16 cellular contexts compared by ENCODE assay signal in the genomic region with DNA sequence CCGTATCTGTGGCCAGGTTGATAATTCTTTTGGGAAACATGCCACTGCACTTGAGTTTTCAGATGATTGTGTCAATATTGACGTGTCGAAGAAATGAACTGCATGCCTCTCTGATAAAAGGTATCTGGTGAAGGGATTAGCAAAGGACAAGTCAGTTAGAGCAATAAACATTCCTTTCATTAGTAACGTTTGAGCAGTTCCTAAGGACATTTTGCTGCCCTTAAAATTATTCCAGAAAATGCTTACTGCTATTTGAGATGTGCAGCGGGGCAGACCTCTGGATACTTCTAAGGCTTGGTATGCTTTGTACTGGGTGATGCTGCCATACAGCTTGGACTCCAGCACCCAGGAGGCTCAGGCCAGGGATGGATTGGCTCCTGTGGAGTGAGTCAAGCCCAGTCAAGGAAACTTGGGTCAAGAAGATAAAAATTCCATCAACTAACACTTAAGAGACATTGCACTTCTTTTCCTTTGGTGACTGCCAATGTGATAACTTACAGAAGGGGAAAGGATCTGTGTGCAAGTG.
DNase-seq lines count a peak whose midpoint lies in the region; ATAC-seq, FAIRE-seq and TF ChIP-seq lines count a peak whose summit lies in the region.
"Had no signal": no experiment of that assay in that cellular context is flagged by ENCODE, and none has a peak within 500 bp of the region (broad histone marks: within the 10 kb centered on the region; RNA-seq: fewer than 3 reads in every experiment).

No MANE protein-coding gene starts in this region.

- intact Hi-C loops in lower lobe of right lung (cut with DNase I) = no loop called here

- no peaks in the 10 kb centered on the region for H3K36me3 ChIP-seq in lower lobe of right lung

- peak; percentile 5 for FAIRE-seq in GM12891 (lab: Jason Lieb, UNC)

- TF ChIP-seq CTCF in LNCaP clone FGC (IDR thresholded peaks at IDR 0.05; ENCODE audit: control insufficient read depth, extremely low read depth, insufficient read depth) (no peak), lower lobe of right lung (IDR thresholded peaks at IDR 0.05) (no peak)

- ATAC-seq in lower lobe of right lung (peak; percentile 20 to 48), HG03095 (IDR thresholded peaks at IDR 0.05; ENCODE audit: unreplicated experiment) (no peak), HG02970 (IDR thresholded peaks at IDR 0.05; ENCODE audit: low FRiP score, unreplicated experiment) (no peak), GM19035 (IDR thresholded peaks at IDR 0.05; ENCODE audit: unreplicated experiment) (no peak)
- ATAC-seq: activated T-helper 17 cell treated with anti-CD3 and anti-CD28 coated beads, Interleukin-2, amount 50 U/mL, for 72 hours had no signal

- H3K4me3 ChIP-seq in LNCaP clone FGC (ENCODE audit: low read depth, low read length) (no peak overlapping the region), lower lobe of right lung (no peak overlapping the region)

- TF ChIP-seq POLR2A in GM12891 (IDR thresholded peaks at IDR 0.05; ENCODE audit: low read depth, low read length) = no peak

- H3K27me3 ChIP-seq in lower lobe of right lung (ENCODE audit: low read depth) = no peaks in the 10 kb centered on the region

- DNase-seq in GM12891 (ENCODE audit: insufficient read length, low spot score) (no peak), LNCaP clone FGC (ENCODE audit: low read depth) (peak; percentile 45), astrocyte of the hippocampus (ENCODE audit: low read depth, low spot score) (peak; percentile 65), lower lobe of right lung (no peak), SKM-1 treated with dmso at 0.1 percent for 144 hours (lab: John Stamatoyannopoulos, UW; ENCODE audit: unreplicated experiment) (no peak)
- DNase-seq: amniotic stem cell; effector CD8-positive, alpha-beta T cell; kidney glomerular epithelial cell; NCI-H1105; SIG-M5; stimulated activated CD4-positive, alpha-beta T cell treated with anti-CD3 and anti-CD28 coated beads, Interleukin-4, amount 100 ng/mL, for 24 hours; T-helper 2 cell had no signal

- no peaks in the 10 kb centered on the region for H3K9me3 ChIP-seq in lower lobe of right lung

- H3K27ac ChIP-seq in lower lobe of right lung = no peak overlapping the region

- no peaks in the 10 kb centered on the region for H3K4me1 ChIP-seq in lower lobe of right lung

TF ChIP-seq in GM12891, 5 proteins besides CTCF, POLR2A, EP300 and RAD21:
- TF ChIP-seq PAX5 (IDR thresholded peaks at IDR 0.05; ENCODE audit: insufficient read depth, low read length, severe bottlenecking) = no peak
- no peak for TF ChIP-seq TAF1 (IDR thresholded peaks at IDR 0.05; ENCODE audit: low read depth, low read length)
- no peak for TF ChIP-seq POLR2AphosphoS5 (IDR thresholded peaks at IDR 0.05; ENCODE audit: low read depth, low read length)
- TF ChIP-seq POU2F2 (IDR thresholded peaks at IDR 0.05; ENCODE audit: low read depth, low read length) = no peak
- no peak for TF ChIP-seq SPI1 (IDR thresholded peaks at IDR 0.05; ENCODE audit: low read depth, low read length)

Comparison
In these comparisons a context has a peak if more than half of its experiments do, and no peak if none do; other contexts are left out.
1. DNase-seq: peak in LNCaP clone FGC (single experiment) and astrocyte of the hippocampus (single experiment); none in GM12891 (single experiment), lower lobe of right lung (single experiment) and SKM-1 treated with dmso at 0.1 percent for 144 hours (single experiment).
2. ATAC-seq: peak in lower lobe of right lung (2 of 2); none in HG03095 (single experiment), HG02970 (single experiment) and GM19035 (single experiment).